ENCODE assay signal across 21 cellular contexts in genomic region chr5:92979716-92980115, GRCh38.
DNase-seq lines count a peak whose midpoint lies in the region; ATAC-seq, FAIRE-seq and TF ChIP-seq lines count a peak whose summit lies in the region.
"Had no signal": no experiment of that assay in that cellular context is flagged by ENCODE, and none has a peak within 500 bp of the region (broad histone marks: within the 10 kb centered on the region; RNA-seq: fewer than 3 reads in every experiment).

No MANE protein-coding gene starts in this region.

- no peak for FAIRE-seq in kidney (lab: Jason Lieb, UNC)

- POLR2A ChIA-PET in Panc1 (lab: Charles Lee) = no interaction called here

- BruUV-seq in Panc1 (replicated peaks; lab: Mats Ljungman, UMichigan) = no TSS peak

- WGBS in gastroesophageal sphincter (ENCODE audit: low coverage in 1 of 2), 2 donors = 50 to 83% methylated on average over 1 of the region's 1 CpG

- H3K4me3 ChIP-seq in Panc1 (ENCODE audit: low read depth in 2 of 2, low read length in 2 of 2) = no peak overlapping the region
- no peak overlapping the region for H3K4me3 ChIP-seq in HAP-1
- H3K4me3 ChIP-seq in kidney (ENCODE audit: low read length in 2 of 2) = no peak overlapping the region
- H3K4me3 ChIP-seq in gastroesophageal sphincter = no peak overlapping the region

- TF ChIP-seq POLR2A in gastroesophageal sphincter (IDR thresholded peaks at IDR 0.05) = no peak

- CTCF ChIA-PET in Panc1 (lab: Charles Lee) = no interaction called here

- H3K27ac ChIP-seq in Panc1 (ENCODE audit: low read length) (peak overlapping the region; percentile 57; the same call in 1 of the 2 replicates), kidney (ENCODE audit: low read depth in 2 of 2, low read length in 2 of 2) (no peak overlapping the region), gastroesophageal sphincter (no peak overlapping the region)
- H3K27ac ChIP-seq: C4-2B, KMS-11 had no signal

- no peak for TF ChIP-seq EP300 in gastroesophageal sphincter (IDR thresholded peaks at IDR 0.05)

- ATAC-seq in Panc1 = no peak
- no peak for ATAC-seq in gastroesophageal sphincter
- ATAC-seq: SK-N-SH treated with all-trans-retinoic acid at 6 μM for 48 hours had no signal

- H3K4me1 ChIP-seq in Panc1 (ENCODE audit: control insufficient read depth, insufficient read depth, low read length) (no peaks in the 10 kb centered on the region; the same call in 1 of the 2 replicates), HAP-1 (no peaks in the 10 kb centered on the region), kidney (ENCODE audit: control insufficient read depth in 1 of 2, insufficient read depth in 1 of 2, low read depth in 1 of 2, low read length in 2 of 2) (no peaks in the 10 kb centered on the region), gastroesophageal sphincter (no peaks in the 10 kb centered on the region)

- H3K9ac ChIP-seq in kidney (ENCODE audit: low read length in 2 of 2) = no peak overlapping the region
- H3K9ac ChIP-seq: KMS-11 had no signal

- TF ChIP-seq CTCF in Panc1 (IDR thresholded peaks at IDR 0.05) (no peak), kidney (IDR thresholded peaks at IDR 0.05; ENCODE audit: borderline replicate concordance, extremely low read depth, insufficient read depth) (no peak), gastroesophageal sphincter (IDR thresholded peaks at IDR 0.05) (no peak)

- intact Hi-C loops in Panc1 (cut with micrococcal nuclease; ENCODE audit: unreplicated experiment) = no loop called here
- intact Hi-C loops in kidney (cut with DNase I) = no loop called here

- H3K9me3 ChIP-seq in Panc1 (ENCODE audit: control insufficient read depth, insufficient read depth, low read depth, low read length) (0 out of 2 replicates have a peak, but pooled peaks cover 6% of the 10 kb centered on the region), HAP-1 (no peaks in the 10 kb centered on the region), kidney (ENCODE audit: control insufficient read depth in 1 of 2, low read length in 2 of 2) (no peaks in the 10 kb centered on the region), gastroesophageal sphincter (no peaks in the 10 kb centered on the region)

- H3K27me3 ChIP-seq in Panc1 (ENCODE audit: control insufficient read depth, insufficient read depth, low read length) (no peaks in the 10 kb centered on the region), HAP-1 (ENCODE audit: low read depth) (no peaks in the 10 kb centered on the region), gastroesophageal sphincter (no peaks in the 10 kb centered on the region)

- in situ Hi-C loops in Panc1 (cut with HindIII; ENCODE audit: low pct_unique_long_range_greater_than_20kb, low sequenced_read_pairs) = no loop called here
- in situ Hi-C loops in HAP-1 (cut with MboI; ENCODE audit: low sequenced_read_pairs) = no loop called here

- no peak for DNase-seq in Panc1 (ENCODE audit: low read depth, low spot score)
- peak; percentile 61 for DNase-seq in ecto neural progenitor cell (ENCODE audit: low spot score)
- DNase-seq in midbrain (lab: John Stamatoyannopoulos, UW) = peak; percentile 54
- peak; percentile 43 for DNase-seq in putamen (ENCODE audit: low spot score)
- DNase-seq in HAP-1 (ENCODE audit: low spot score in 2 of 2) = no peak
- DNase-seq in kidney = no peak
- no peak for DNase-seq in DMS79 (lab: John Stamatoyannopoulos, UW)
- DNase-seq: ACHN; COR-L47; GF-D8; MV-4-11; NCI-H1694 treated with DMSO at 0.1 percent for 48 hours; NCI-H510A; NCI-H748 treated with DMSO at 0.1 percent for 48 hours; NK-92 treated with Interleukin-12 subunit alpha and Interleukin-12 subunit beta, amount 100 ng/mL, for 24 hours; RPMI8226; SHP77 treated with DMSO at 0.1 percent for 48 hours had no signal

- H3K36me3 ChIP-seq in Panc1 (ENCODE audit: control insufficient read depth, insufficient read depth, low read length) = no peaks in the 10 kb centered on the region
- H3K36me3 ChIP-seq in HAP-1 (replicated peaks) = no peaks in the 10 kb centered on the region
- H3K36me3 ChIP-seq in kidney (ENCODE audit: control insufficient read depth in 1 of 2, insufficient read depth in 2 of 2, low read length in 2 of 2) = no peaks in the 10 kb centered on the region
- H3K36me3 ChIP-seq in gastroesophageal sphincter = no peaks in the 10 kb centered on the region

Comparison
In these comparisons a context has a peak if more than half of its experiments do, and no peak if none do; other contexts are left out.
1. DNase-seq: peak in ecto neural progenitor cell (single experiment), midbrain (single experiment) and putamen (single experiment); none in Panc1 (single experiment), HAP-1 (0 of 2), kidney (single experiment) and DMS79 (single experiment).